ENCODE assay signal across 15 cellular contexts in the genomic region with DNA sequence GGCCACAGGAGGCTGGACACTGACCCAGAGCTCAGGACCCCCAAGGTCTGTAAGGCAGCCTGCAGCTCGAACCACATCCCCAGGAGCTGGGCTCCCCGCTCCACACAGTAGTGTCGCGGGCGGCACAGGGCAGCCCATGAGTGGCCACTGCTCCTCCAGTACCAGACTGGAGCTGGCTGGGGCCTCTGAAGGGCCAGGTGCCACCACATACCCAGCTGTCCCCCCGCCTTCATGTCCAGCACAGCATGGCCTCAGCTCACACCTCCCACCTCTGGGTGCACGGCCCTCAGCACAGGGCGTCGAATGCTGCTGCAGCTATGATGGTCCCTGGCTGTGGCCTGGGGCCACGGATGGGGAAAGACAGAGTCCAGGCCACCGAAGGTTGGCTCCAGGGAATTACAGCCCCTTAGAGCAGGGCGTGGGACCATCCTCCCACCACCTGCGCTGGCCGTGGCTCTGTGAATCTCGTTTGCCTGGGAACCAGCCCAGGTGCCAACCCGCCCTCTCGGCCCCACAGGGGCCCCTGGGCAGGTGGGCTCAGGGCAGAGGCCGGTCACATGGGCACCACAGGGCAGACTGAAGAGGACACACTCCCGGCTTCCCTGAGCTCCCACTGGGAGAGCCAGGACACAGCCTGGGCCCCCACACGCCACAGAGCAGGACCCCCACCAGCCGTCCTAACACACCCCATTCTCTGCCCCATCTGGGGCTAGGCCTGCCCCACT. TPM values are rescaled to one million over a fixed set of nuclear protein-coding genes. Genes with fewer than 3 reads are reported as not detected.
A peak's percentile ranks its signal among the peaks of the same experiment; 100 is the strongest.
DNase-seq lines count a peak whose midpoint lies in the region; ATAC-seq and TF ChIP-seq lines count a peak whose summit lies in the region.
"Had no signal": no experiment of that assay in that cellular context is flagged by ENCODE, and none has a peak within 500 bp of the region (broad histone marks: within the 10 kb centered on the region; RNA-seq: fewer than 3 reads in every experiment).

No MANE protein-coding gene starts in this region.

- H3K27ac Mint-ChIP-seq in activated naive CD4-positive, alpha-beta T cell treated with anti-CD3 and anti-CD28 coated beads, Interleukin-2, amount 10 ng/mL, durations not matched to agents 7 days and 5 days = peak overlapping the region; percentile 62
- peak overlapping the region; percentile 98 for H3K27ac Mint-ChIP-seq in activated T-helper 17 cell treated with anti-CD3 and anti-CD28 coated beads, Interleukin-2, amount 50 U/mL, for 72 hours
- H3K27ac Mint-ChIP-seq: type B pancreatic cell had no signal

- H3K4me1 Mint-ChIP-seq in activated naive CD4-positive, alpha-beta T cell treated with anti-CD3 and anti-CD28 coated beads, Interleukin-2, amount 10 ng/mL, durations not matched to agents 7 days and 5 days = peaks cover 29% of the 10 kb centered on the region
- H3K4me1 Mint-ChIP-seq in activated T-helper 17 cell treated with anti-CD3 and anti-CD28 coated beads, Interleukin-2, amount 50 U/mL, for 72 hours = peaks cover 14% of the 10 kb centered on the region

- peaks cover 30 to 37% (median 35%) of the 10 kb centered on the region in 3 donors for H3K36me3 ChIP-seq in skeletal muscle tissue (ENCODE audit: control insufficient read depth in 3 of 3, insufficient read depth in 3 of 3, low read length in 3 of 3)

- peak overlapping the region; percentile 30 for H3K27ac ChIP-seq in skeletal muscle tissue (ENCODE audit: low read depth, low read length)
- H3K27ac ChIP-seq: sigmoid colon, VCaP had no signal

- H3K36me3 Mint-ChIP-seq in activated naive CD4-positive, alpha-beta T cell treated with anti-CD3 and anti-CD28 coated beads, Interleukin-2, amount 10 ng/mL, durations not matched to agents 7 days and 5 days = peaks cover 24% of the 10 kb centered on the region
- peaks cover 100% of the 10 kb centered on the region for H3K36me3 Mint-ChIP-seq in activated T-helper 17 cell treated with anti-CD3 and anti-CD28 coated beads, Interleukin-2, amount 50 U/mL, for 72 hours (ENCODE audit: low read depth)

- H3K4me3 Mint-ChIP-seq in activated naive CD4-positive, alpha-beta T cell treated with anti-CD3 and anti-CD28 coated beads, Interleukin-2, amount 10 ng/mL, durations not matched to agents 7 days and 5 days = no peak overlapping the region
- H3K4me3 Mint-ChIP-seq in activated T-helper 17 cell treated with anti-CD3 and anti-CD28 coated beads, Interleukin-2, amount 50 U/mL, for 72 hours = peak overlapping the region; percentile 95
- H3K4me3 Mint-ChIP-seq: type B pancreatic cell had no signal

- no peaks in the 10 kb centered on the region for H3K27me3 Mint-ChIP-seq in activated naive CD4-positive, alpha-beta T cell treated with anti-CD3 and anti-CD28 coated beads, Interleukin-2, amount 10 ng/mL, durations not matched to agents 7 days and 5 days
- H3K27me3 Mint-ChIP-seq in activated T-helper 17 cell treated with anti-CD3 and anti-CD28 coated beads, Interleukin-2, amount 50 U/mL, for 72 hours = no peaks in the 10 kb centered on the region
- H3K27me3 Mint-ChIP-seq: type B pancreatic cell had no signal

- H3K4me1 ChIP-seq in skeletal muscle tissue (ENCODE audit: control insufficient read depth in 3 of 3, insufficient read depth in 3 of 3, low read length in 3 of 3) = peaks cover 7 to 14% (median 13%) of the 10 kb centered on the region in 3 donors

- CTCF ChIA-PET in activated naive CD4-positive, alpha-beta T cell treated with anti-CD3 and anti-CD28 coated beads, Interleukin-2, amount 10 ng/mL, durations not matched to agents 7 days and 5 days (lab: Charles Lee) = interaction anchor here (0.8 to 3.5 kb wide), 3 partner anchors 15 to 94 kb away, joined by 3 to 14 read pairs (median 3); no protein-coding TSS in a partner anchor

- ATAC-seq in activated T-helper 17 cell treated with anti-CD3 and anti-CD28 coated beads, Interleukin-2, amount 50 U/mL, for 72 hours (replicated peaks) = no peak
- ATAC-seq in GM21526 (IDR thresholded peaks at IDR 0.05; ENCODE audit: low FRiP score, unreplicated experiment) = no peak
- ATAC-seq: PC-3 had no signal

- no peaks in the 10 kb centered on the region for H3K9me3 ChIP-seq in skeletal muscle tissue (ENCODE audit: control insufficient read depth in 3 of 3, low read length in 3 of 3)
- H3K9me3 ChIP-seq: sigmoid colon had no signal

- TF ChIP-seq CTCF in GM13976 (IDR thresholded peaks at IDR 0.05; ENCODE audit: borderline replicate concordance, control extremely low read depth, extremely low read depth, insufficient read depth, missing control alignments) = no peak

- no peaks in the 10 kb centered on the region for H3K27me3 ChIP-seq in skeletal muscle tissue (ENCODE audit: control insufficient read depth in 3 of 3, insufficient read depth in 3 of 3, low read length in 3 of 3)
- H3K27me3 ChIP-seq: sigmoid colon had no signal

- H3K9me3 Mint-ChIP-seq in activated naive CD4-positive, alpha-beta T cell treated with anti-CD3 and anti-CD28 coated beads, Interleukin-2, amount 10 ng/mL, durations not matched to agents 7 days and 5 days = no peaks in the 10 kb centered on the region
- no peaks in the 10 kb centered on the region for H3K9me3 Mint-ChIP-seq in activated T-helper 17 cell treated with anti-CD3 and anti-CD28 coated beads, Interleukin-2, amount 50 U/mL, for 72 hours
- H3K9me3 Mint-ChIP-seq: type B pancreatic cell had no signal

- H3K9ac ChIP-seq in skeletal muscle tissue (ENCODE audit: low read depth in 1 of 3, low read length in 3 of 3) = no peak overlapping the region

- H3K4me3 ChIP-seq in skeletal muscle tissue (ENCODE audit: low read length in 3 of 3) = no peak overlapping the region
- H3K4me3 ChIP-seq: sigmoid colon had no signal

- in situ Hi-C loops in GM13976 (cut with MboI; ENCODE audit: low sequenced_read_pairs, unreplicated experiment) = no loop called here

- DNase-seq in activated naive CD4-positive, alpha-beta T cell treated with anti-CD3 and anti-CD28 coated beads, Interleukin-2, amount 10 ng/mL, durations not matched to agents 7 days and 5 days = no peak
- DNase-seq in activated naive CD4-positive, alpha-beta T cell (lab: John Stamatoyannopoulos, UW) = no peak
- DNase-seq in GM13976 (ENCODE audit: low spot score) = no peak
- DNase-seq: GDM1, head of caudate nucleus, kidney, NCI-H2107, PC-3, sigmoid colon had no signal

RNA-seq across cellular contexts. Expression of a gene that starts 2.1 kb away (rescaled TPM):
- 1,000 to 10,000 TPM in 1 of 2 donors, 100 to 1,000 TPM in 1; 384 to 1,007 TPM for total RNA-seq in activated T-helper 17 cell treated with anti-CD3 and anti-CD28 coated beads, Interleukin-2, amount 50 U/mL, for 72 hours
- 0.52 TPM for total RNA-seq in skeletal muscle tissue

RNA-seq across cellular contexts. Expression of a gene that starts 9.7 kb away (rescaled TPM):
- 100 to 1,000 TPM; 105 to 796 TPM for total RNA-seq in activated T-helper 17 cell treated with anti-CD3 and anti-CD28 coated beads, Interleukin-2, amount 50 U/mL, for 72 hours
- 1.6 TPM for total RNA-seq in skeletal muscle tissue
- total RNA-seq: osteocyte had no signal

RNA-seq across cellular contexts. Expression of a gene that starts 15.8 kb away (rescaled TPM):
- total RNA-seq in activated T-helper 17 cell treated with anti-CD3 and anti-CD28 coated beads, Interleukin-2, amount 50 U/mL, for 72 hours = 100 to 1,000 TPM; 169 to 773 TPM
- total RNA-seq in skeletal muscle tissue = 28.2 TPM

RNA-seq across cellular contexts. Expression of a gene that starts 16.0 kb away (rescaled TPM):
- 10 to 100 TPM; 10.9 to 16.7 TPM for total RNA-seq in activated T-helper 17 cell treated with anti-CD3 and anti-CD28 coated beads, Interleukin-2, amount 50 U/mL, for 72 hours
- total RNA-seq in skeletal muscle tissue = 10.4 TPM

RNA-seq across cellular contexts. Expression of a gene that starts 30.5 kb away (rescaled TPM):
- total RNA-seq in activated T-helper 17 cell treated with anti-CD3 and anti-CD28 coated beads, Interleukin-2, amount 50 U/mL, for 72 hours = 1 to 10 TPM; 1.8 to 7.5 TPM
- 1.0 TPM for total RNA-seq in skeletal muscle tissue

Comparison
In these comparisons a context has a peak if more than half of its experiments do, and no peak if none do; other contexts are left out.
1. RNA of a gene that starts 2.1 kb away (total RNA-seq): 384 to 1,007 TPM in activated T-helper 17 cell treated with anti-CD3 and anti-CD28 coated beads, Interleukin-2, amount 50 U/mL, for 72 hours; 0.52 TPM in skeletal muscle tissue (single experiment); every median in the first group is over 100 times any median in the second.
2. RNA of a gene that starts 9.7 kb away (total RNA-seq): 105 to 796 TPM in activated T-helper 17 cell treated with anti-CD3 and anti-CD28 coated beads, Interleukin-2, amount 50 U/mL, for 72 hours; 1.6 TPM in skeletal muscle tissue (single experiment); every median in the first group is over 10 times any median in the second.